ENCODE assay signal across 11 cellular contexts in the genomic region with DNA sequence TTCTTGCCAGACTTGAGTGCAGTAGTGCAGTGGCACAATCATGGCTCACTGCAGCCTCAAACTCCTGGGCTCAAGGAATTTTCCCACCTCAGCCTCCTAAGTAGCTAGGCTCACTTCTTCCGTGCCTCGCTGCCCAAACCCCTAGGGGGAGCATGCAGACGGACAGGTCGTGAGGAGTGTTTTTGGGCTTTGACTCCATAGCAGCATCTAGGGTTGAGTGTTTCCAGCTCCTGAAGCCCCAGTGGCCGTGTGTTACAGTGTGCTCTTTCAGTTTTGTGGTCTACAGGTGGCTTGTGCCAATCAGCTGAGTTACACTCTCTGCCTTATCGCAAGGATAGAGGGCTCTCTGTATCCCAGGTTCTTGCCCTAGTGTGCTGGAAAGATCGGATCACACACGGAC. TPM values are rescaled to one million over a fixed set of nuclear protein-coding genes. Genes with fewer than 3 reads are reported as not detected.
DNase-seq lines count a peak whose midpoint lies in the region; ATAC-seq and TF ChIP-seq lines count a peak whose summit lies in the region.
"Had no signal": no experiment of that assay in that cellular context is flagged by ENCODE, and none has a peak within 500 bp of the region (broad histone marks: within the 10 kb centered on the region; RNA-seq: fewer than 3 reads in every experiment).

No MANE protein-coding gene starts in this region.

- H3K4me3 ChIP-seq in HEK293 (ENCODE audit: low read depth, low read length) = no peak overlapping the region
- no peak overlapping the region for H3K4me3 ChIP-seq in SU-DHL-6 (ENCODE audit: insufficient read depth, low read length, poor library complexity, severe bottlenecking)
- H3K4me3 ChIP-seq: SJSA1 had no signal

- peak overlapping the region; percentile 11 for H3K4me2 ChIP-seq in SU-DHL-6 (ENCODE audit: low read depth, low read length, poor library complexity, severe bottlenecking)

- no peaks in the 10 kb centered on the region for H3K9me2 ChIP-seq in SU-DHL-6 (replicated peaks; ENCODE audit: insufficient read depth, low read length)

- H3K4me1 ChIP-seq in HEK293 (ENCODE audit: control insufficient read depth, insufficient read depth, low read length) = peaks cover 8% of the 10 kb centered on the region

- H3K36me3 ChIP-seq in HEK293 (ENCODE audit: control insufficient read depth in 2 of 2, insufficient read depth in 1 of 2, low read length in 2 of 2) (no peaks in the 10 kb centered on the region), SU-DHL-6 (ENCODE audit: low read length) (peaks cover 22% of the 10 kb centered on the region)
- H3K36me3 ChIP-seq: SJSA1 had no signal

- CTCF ChIA-PET in HEK293 (lab: Yijun Ruan, JAX) = interaction anchor here (0.7 to 1.0 kb wide), 3 partner anchors 20 to 182 kb away, joined by 3 to 4 read pairs (median 3); no protein-coding TSS in a partner anchor

- POLR2A ChIA-PET in HEK293 (lab: Yijun Ruan, JAX) = interaction anchor here (0.6 kb wide), 1 partner anchor 17 kb away, joined by 3 read pairs; no protein-coding TSS in a partner anchor

- DNase-seq in Daoy (ENCODE audit: low read depth) = peak; percentile 8
- peak; percentile 75 for DNase-seq in islet precursor cell
- DNase-seq in NCI-H748 treated with DMSO at 0.1 percent for 48 hours (lab: John Stamatoyannopoulos, UW) = no peak
- DNase-seq in COLO829 (ENCODE audit: low spot score) = no peak
- no peak for DNase-seq in mucosa of gallbladder (ENCODE audit: low spot score)
- DNase-seq: NCI-H226; stimulated activated CD4-positive, alpha-beta T cell treated with anti-CD3 and anti-CD28 coated beads, Interleukin-4, amount 100 ng/mL, for 4 hours had no signal

- ATAC-seq in GM21576 (IDR thresholded peaks at IDR 0.05; ENCODE audit: unreplicated experiment) = no peak

- H3K9me3 ChIP-seq in HEK293 (ENCODE audit: control insufficient read depth, insufficient read depth, low read depth, low read length) (no peaks in the 10 kb centered on the region), SU-DHL-6 (ENCODE audit: insufficient read depth, low read length) (no peaks in the 10 kb centered on the region)
- H3K9me3 ChIP-seq: SJSA1 had no signal

- peaks cover 74% of the 10 kb centered on the region for H4K20me1 ChIP-seq in SU-DHL-6 (ENCODE audit: low read depth, low read length)

- TF ChIP-seq CTCF in HEK293 (tag by site-specific recombination; IDR thresholded peaks at IDR 0.05) = peak; percentile 64
- peak; percentile 29 for TF ChIP-seq CTCF in SU-DHL-6 (IDR thresholded peaks at IDR 0.05; ENCODE audit: insufficient read depth, low read length, poor library complexity, severe bottlenecking)

- peaks cover 73% of the 10 kb centered on the region for H3F3A ChIP-seq in SU-DHL-6 (ENCODE audit: insufficient read depth)

- no peak overlapping the region for H2AFZ ChIP-seq in SU-DHL-6 (ENCODE audit: low read depth, low read length, severe bottlenecking)

- H3K27ac ChIP-seq in HEK293 (ENCODE audit: extremely low read depth, low read depth, low read length) (no peak overlapping the region), SU-DHL-6 (ENCODE audit: low read depth, low read length) (peak overlapping the region; percentile 46)
- H3K27ac ChIP-seq: SJSA1 had no signal

- no peaks in the 10 kb centered on the region for H3K27me3 ChIP-seq in SU-DHL-6 (ENCODE audit: low read length)
- H3K27me3 ChIP-seq: SJSA1 had no signal

- peaks cover 100% of the 10 kb centered on the region for H3K79me2 ChIP-seq in SU-DHL-6 (ENCODE audit: insufficient read depth, low read length)

- H3K9ac ChIP-seq in SU-DHL-6 (ENCODE audit: low read length) = no peak overlapping the region

TF ChIP-seq in HEK293, 187 proteins besides CTCF, POLR2A, EP300 and RAD21:
- TF ChIP-seq OSR2 (tag by site-specific recombination; IDR thresholded peaks at IDR 0.05) = peak; percentile 39
- TF ChIP-seq SCRT1 (tag by site-specific recombination; IDR thresholded peaks at IDR 0.05; ENCODE audit: borderline replicate concordance) = peak; percentile 76
- TF ChIP-seq, protein P1, sequence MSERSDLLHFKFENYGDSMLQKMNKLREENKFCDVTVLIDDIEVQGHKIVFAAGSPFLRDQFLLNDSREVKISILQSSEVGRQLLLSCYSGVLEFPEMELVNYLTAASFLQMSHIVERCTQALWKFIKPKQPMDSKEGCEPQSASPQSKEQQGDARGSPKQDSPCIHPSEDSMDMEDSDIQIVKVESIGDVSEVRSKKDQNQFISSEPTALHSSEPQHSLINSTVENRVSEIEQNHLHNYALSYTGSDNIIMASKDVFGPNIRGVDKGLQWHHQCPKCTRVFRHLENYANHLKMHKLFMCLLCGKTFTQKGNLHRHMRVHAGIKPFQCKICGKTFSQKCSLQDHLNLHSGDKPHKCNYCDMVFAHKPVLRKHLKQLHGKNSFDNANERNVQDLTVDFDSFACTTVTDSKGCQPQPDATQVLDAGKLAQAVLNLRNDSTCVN (tag by site-specific recombination; optimal IDR thresholded peaks at IDR 0.05) = peak; percentile 2
- no peak for TF ChIP-seq ZNF266 (tag by site-specific recombination; IDR thresholded peaks at IDR 0.05; ENCODE audit: low read depth)
- peak; percentile 60; the same call in 1 of the 2 replicates for TF ChIP-seq SCRT2 (tag by site-specific recombination; IDR thresholded peaks at IDR 0.05)
- TF ChIP-seq ZNF561 (tag by site-specific recombination; IDR thresholded peaks at IDR 0.05; ENCODE audit: borderline replicate concordance) = no peak
- TF ChIP-seq ZNF600 (tag by site-specific recombination; IDR thresholded peaks at IDR 0.05) = peak; percentile 53; the same call in 1 of the 2 replicates
- TF ChIP-seq TSHZ1 (tag by site-specific recombination; IDR thresholded peaks at IDR 0.05; ENCODE audit: borderline replicate concordance) = no peak

RNA-seq across cellular contexts. Expression of gene NCOA3, which starts 33.4 kb away (rescaled TPM):
- 13.4 and 13.7 TPM in 2 replicates for total RNA-seq in Daoy (2014; rRNA removed; shearing (Covaris generic))
- total RNA-seq in mucosa of gallbladder = 30.9 TPM

Comparison
In these comparisons a context has a peak if more than half of its experiments do, and no peak if none do; other contexts are left out.
1. DNase-seq: peak in Daoy (single experiment) and islet precursor cell (single experiment); none in NCI-H748 treated with DMSO at 0.1 percent for 48 hours (single experiment), COLO829 (single experiment) and mucosa of gallbladder (single experiment).